ENCODE assay signal across 17 cellular contexts in the genomic region with DNA sequence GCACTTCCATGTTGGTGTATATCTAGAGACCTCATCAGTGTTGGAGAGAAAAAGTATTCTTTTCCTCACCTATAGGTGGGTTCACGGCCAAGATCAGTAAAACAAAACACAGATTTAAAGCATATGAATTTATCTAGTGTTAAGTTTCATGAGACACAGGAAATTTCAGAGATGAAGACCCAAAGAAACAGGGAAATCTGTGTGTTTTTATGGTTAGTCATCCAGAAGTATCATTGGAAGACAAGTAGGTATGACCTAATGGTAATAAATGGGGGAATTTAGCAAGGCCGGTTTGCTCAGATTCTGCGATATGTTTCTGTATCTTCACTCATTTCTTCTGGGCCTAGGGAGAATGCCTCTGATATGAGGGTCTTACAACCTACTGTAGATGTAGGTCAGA.
DNase-seq lines count a peak whose midpoint lies in the region; ATAC-seq and TF ChIP-seq lines count a peak whose summit lies in the region.
"Had no signal": no experiment of that assay in that cellular context is flagged by ENCODE, and none has a peak within 500 bp of the region (broad histone marks: within the 10 kb centered on the region; RNA-seq: fewer than 3 reads in every experiment).

No MANE protein-coding gene starts in this region.

- H2BK20ac ChIP-seq in H9 (ENCODE audit: low read depth, low read length, poor library complexity, severe bottlenecking) = no peak overlapping the region

- no peak overlapping the region for H3K4ac ChIP-seq in H9 (ENCODE audit: low read depth, low read length)

- no peak overlapping the region for H3K23ac ChIP-seq in H9 (ENCODE audit: insufficient read length, low read depth, low read length)

- H3T11ph ChIP-seq in H9 (ENCODE audit: low read length) = no peak overlapping the region

- H3K9me3 Mint-ChIP-seq in H9 = no peaks in the 10 kb centered on the region
- peaks cover 6% of the 10 kb centered on the region; the same call in 1 of the 2 replicates for H3K9me3 Mint-ChIP-seq in WTC11
- H3K9me3 Mint-ChIP-seq: CD4-positive, alpha-beta T cell; IgD-negative memory B cell had no signal

- no peaks in the 10 kb centered on the region for H3K4me1 ChIP-seq in H9 (ENCODE audit: insufficient read depth, low read length)

- H4K20me1 ChIP-seq in H9 (ENCODE audit: control insufficient read depth, insufficient read depth, insufficient read length) = no peaks in the 10 kb centered on the region

- H3K27ac ChIP-seq in H9 (ENCODE audit: insufficient read length, low read depth, low read length) = no peak overlapping the region
- H3K27ac ChIP-seq: HL-60 had no signal

- no peak overlapping the region for H4K8ac ChIP-seq in H9 (replicated peaks; ENCODE audit: insufficient read length, low read depth, low read length)

- H3K18ac ChIP-seq in H9 (ENCODE audit: insufficient read length, low read depth, low read length) = no peak overlapping the region

- 0 out of 3 replicates have a peak, but pooled peaks have one; percentile 12 for TF ChIP-seq CTCF in H9 (conservative IDR thresholded peaks at IDR 0.05)
- TF ChIP-seq CTCF in WTC11 (IDR thresholded peaks at IDR 0.05) = no peak
- TF ChIP-seq CTCF in lower leg skin (IDR thresholded peaks at IDR 0.05) = no peak

- no peak overlapping the region for H3K4me2 ChIP-seq in H9 (ENCODE audit: insufficient read depth, insufficient read length, low read length)

- no peak overlapping the region for H2AFZ ChIP-seq in H9 (ENCODE audit: low read length)

- H2BK15ac ChIP-seq in H9 (ENCODE audit: low read depth, low read length) = no peak overlapping the region

- no peak overlapping the region for H3K56ac ChIP-seq in H9 (ENCODE audit: insufficient read length, low read depth, low read length)

- H2BK5ac ChIP-seq in H9 (ENCODE audit: insufficient read length, low read length) = no peak overlapping the region

- intact Hi-C loops in lower leg skin (cut with DNase I; ENCODE audit: low total_unique reads) = no loop called here

- H3K79me1 ChIP-seq in H9 (ENCODE audit: insufficient read depth, low read depth, low read length, poor library complexity, severe bottlenecking) = no peaks in the 10 kb centered on the region

- H3K79me2 ChIP-seq in H9 (ENCODE audit: insufficient read depth, low read length) = no peaks in the 10 kb centered on the region

- CTCF ChIA-PET in WTC11 (lab: Charles Lee) = no interaction called here

- H3K9ac ChIP-seq in H9 (ENCODE audit: extremely low read depth, insufficient read length, low read length) = no peak overlapping the region

- no CpG with 5 or more reads among the region's 3 CpGs for WGBS in H9 (ENCODE audit: extremely low coverage, insufficient read length, low lambda C conversion rate)
- WGBS in lower leg skin, 2 donors = 47 to 48% methylated on average over 3 of the region's 3 CpGs

- H2BK120ac ChIP-seq in H9 (ENCODE audit: low read depth, low read length, poor library complexity, severe bottlenecking) = no peak overlapping the region

- H3K27ac Mint-ChIP-seq in H9 = no peak overlapping the region
- H3K27ac Mint-ChIP-seq in WTC11 = no peak overlapping the region
- H3K27ac Mint-ChIP-seq: B cell; CD4-positive, alpha-beta T cell had no signal

- H3K4me1 Mint-ChIP-seq in H9 = peaks cover 2 to 4% of the 10 kb centered on the region in 2 experiments; a peak in 2 of 4 replicates
- peaks cover 10% of the 10 kb centered on the region for H3K4me1 Mint-ChIP-seq in WTC11
- H3K4me1 Mint-ChIP-seq: B cell, IgD-negative memory B cell had no signal

- H3K27me3 Mint-ChIP-seq in H9 (ENCODE audit: low read depth) = no peaks in the 10 kb centered on the region; the same call in 1 of the 2 replicates
- H3K27me3 Mint-ChIP-seq in WTC11 (ENCODE audit: low read depth) = no peaks in the 10 kb centered on the region; the same call in 1 of the 2 replicates
- H3K27me3 Mint-ChIP-seq: CD4-positive, alpha-beta T cell had no signal

- no peak for TF ChIP-seq POLR2A in lower leg skin (IDR thresholded peaks at IDR 0.05)

- peak; percentile 45 for DNase-seq in EL
- no peak for DNase-seq in H9
- DNase-seq in WTC11 (ENCODE audit: low spot score) = no peak
- DNase-seq in iris pigment epithelial cell (ENCODE audit: low read depth) = peak; percentile 31
- no peak for DNase-seq in NCI-H524 (lab: John Stamatoyannopoulos, UW)
- no peak for DNase-seq in lower leg skin (ENCODE audit: low spot score in 2 of 2)
- DNase-seq: C1 segment of cervical spinal cord; Calu3; CD4-positive, alpha-beta T cell; DMS 273 treated with DMSO at 0.1 percent for 48 hours; DMS79 treated with DMSO at 0.1 percent for 48 hours; HCEC 1CT; KG1 had no signal

- POLR2A ChIA-PET in WTC11 (lab: Charles Lee) = no interaction called here

- no peak overlapping the region for H3K14ac ChIP-seq in H9 (ENCODE audit: insufficient read depth, low read length)

- H3K36me3 Mint-ChIP-seq in H9 (ENCODE audit: insufficient read depth in 1 of 3, low read depth in 3 of 3) (no peaks in the 10 kb centered on the region), WTC11 (no peaks in the 10 kb centered on the region)
- H3K36me3 Mint-ChIP-seq: IgD-negative memory B cell had no signal

- ATAC-seq in WTC11 = peak; percentile 32; the same call in 1 of the 2 replicates
- no peak for ATAC-seq in GM18498 (IDR thresholded peaks at IDR 0.05; ENCODE audit: unreplicated experiment)

- H3K9me3 ChIP-seq in H9 (ENCODE audit: control insufficient read depth, low read depth, low read length) = no peaks in the 10 kb centered on the region

- H3K27me3 ChIP-seq in H9 (ENCODE audit: insufficient read depth, low read length) = no peaks in the 10 kb centered on the region

- H3K23me2 ChIP-seq in H9 (ENCODE audit: insufficient read length, low read depth, low read length, poor library complexity, severe bottlenecking) = no peaks in the 10 kb centered on the region

- no peak overlapping the region for H2BK12ac ChIP-seq in H9 (ENCODE audit: insufficient read length, low read depth, low read length)

- no peak overlapping the region for H4K91ac ChIP-seq in H9 (ENCODE audit: insufficient read length, low read depth, low read length)

- H3K4me3 ChIP-seq in lower leg skin (ENCODE audit: low read depth, poor library complexity, severe bottlenecking) = no peak overlapping the region

- no peak overlapping the region for H4K5ac ChIP-seq in H9 (ENCODE audit: insufficient read length, low read depth, low read length)

- no peak overlapping the region for H2AK5ac ChIP-seq in H9 (ENCODE audit: insufficient read length, low read length)

- H3K4me3 Mint-ChIP-seq in H9 = no peak overlapping the region
- H3K4me3 Mint-ChIP-seq in WTC11 = no peak overlapping the region
- H3K4me3 Mint-ChIP-seq: B cell; CD4-positive, alpha-beta T cell; IgD-negative memory B cell had no signal

TF ChIP-seq in WTC11, 78 proteins besides CTCF, POLR2A, EP300 and RAD21 (continues in another document):
- TF ChIP-seq, protein P1, sequence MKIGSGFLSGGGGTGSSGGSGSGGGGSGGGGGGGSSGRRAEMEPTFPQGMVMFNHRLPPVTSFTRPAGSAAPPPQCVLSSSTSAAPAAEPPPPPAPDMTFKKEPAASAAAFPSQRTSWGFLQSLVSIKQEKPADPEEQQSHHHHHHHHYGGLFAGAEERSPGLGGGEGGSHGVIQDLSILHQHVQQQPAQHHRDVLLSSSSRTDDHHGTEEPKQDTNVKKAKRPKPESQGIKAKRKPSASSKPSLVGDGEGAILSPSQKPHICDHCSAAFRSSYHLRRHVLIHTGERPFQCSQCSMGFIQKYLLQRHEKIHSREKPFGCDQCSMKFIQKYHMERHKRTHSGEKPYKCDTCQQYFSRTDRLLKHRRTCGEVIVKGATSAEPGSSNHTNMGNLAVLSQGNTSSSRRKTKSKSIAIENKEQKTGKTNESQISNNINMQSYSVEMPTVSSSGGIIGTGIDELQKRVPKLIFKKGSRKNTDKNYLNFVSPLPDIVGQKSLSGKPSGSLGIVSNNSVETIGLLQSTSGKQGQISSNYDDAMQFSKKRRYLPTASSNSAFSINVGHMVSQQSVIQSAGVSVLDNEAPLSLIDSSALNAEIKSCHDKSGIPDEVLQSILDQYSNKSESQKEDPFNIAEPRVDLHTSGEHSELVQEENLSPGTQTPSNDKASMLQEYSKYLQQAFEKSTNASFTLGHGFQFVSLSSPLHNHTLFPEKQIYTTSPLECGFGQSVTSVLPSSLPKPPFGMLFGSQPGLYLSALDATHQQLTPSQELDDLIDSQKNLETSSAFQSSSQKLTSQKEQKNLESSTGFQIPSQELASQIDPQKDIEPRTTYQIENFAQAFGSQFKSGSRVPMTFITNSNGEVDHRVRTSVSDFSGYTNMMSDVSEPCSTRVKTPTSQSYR (CRISPR knock-in tag; IDR thresholded peaks at IDR 0.05) = no peak
- TF ChIP-seq ZNF263 (CRISPR knock-in tag; IDR thresholded peaks at IDR 0.05; ENCODE audit: low read depth) (no peak), ZNF416 (CRISPR knock-in tag; IDR thresholded peaks at IDR 0.05) (no peak), ZNF138 (CRISPR knock-in tag; conservative IDR thresholded peaks at IDR 0.05) (no peak), NFE2L1 (CRISPR knock-in tag; IDR thresholded peaks at IDR 0.05) (no peak), NR3C1 (CRISPR knock-in tag; conservative IDR thresholded peaks at IDR 0.05; ENCODE audit: low read depth) (no peak), MXD4 (CRISPR knock-in tag; IDR thresholded peaks at IDR 0.05; ENCODE audit: borderline replicate concordance) (no peak), ZNF671 (CRISPR knock-in tag; IDR thresholded peaks at IDR 0.05) (no peak), TEAD1 (CRISPR knock-in tag; IDR thresholded peaks at IDR 0.05) (no peak)
- TF ChIP-seq, protein P2, sequence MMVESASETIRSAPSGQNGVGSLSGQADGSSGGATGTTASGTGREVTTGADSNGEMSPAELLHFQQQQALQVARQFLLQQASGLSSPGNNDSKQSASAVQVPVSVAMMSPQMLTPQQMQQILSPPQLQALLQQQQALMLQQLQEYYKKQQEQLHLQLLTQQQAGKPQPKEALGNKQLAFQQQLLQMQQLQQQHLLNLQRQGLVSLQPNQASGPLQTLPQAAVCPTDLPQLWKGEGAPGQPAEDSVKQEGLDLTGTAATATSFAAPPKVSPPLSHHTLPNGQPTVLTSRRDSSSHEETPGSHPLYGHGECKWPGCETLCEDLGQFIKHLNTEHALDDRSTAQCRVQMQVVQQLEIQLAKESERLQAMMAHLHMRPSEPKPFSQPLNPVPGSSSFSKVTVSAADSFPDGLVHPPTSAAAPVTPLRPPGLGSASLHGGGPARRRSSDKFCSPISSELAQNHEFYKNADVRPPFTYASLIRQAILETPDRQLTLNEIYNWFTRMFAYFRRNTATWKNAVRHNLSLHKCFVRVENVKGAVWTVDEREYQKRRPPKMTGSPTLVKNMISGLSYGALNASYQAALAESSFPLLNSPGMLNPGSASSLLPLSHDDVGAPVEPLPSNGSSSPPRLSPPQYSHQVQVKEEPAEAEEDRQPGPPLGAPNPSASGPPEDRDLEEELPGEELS (CRISPR knock-in tag; IDR thresholded peaks at IDR 0.05) = no peak
- TF ChIP-seq, protein P3, sequence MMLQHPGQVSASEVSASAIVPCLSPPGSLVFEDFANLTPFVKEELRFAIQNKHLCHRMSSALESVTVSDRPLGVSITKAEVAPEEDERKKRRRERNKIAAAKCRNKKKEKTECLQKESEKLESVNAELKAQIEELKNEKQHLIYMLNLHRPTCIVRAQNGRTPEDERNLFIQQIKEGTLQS (CRISPR knock-in tag; conservative IDR thresholded peaks at IDR 0.05) = no peak

Comparison
In these comparisons a context has a peak if more than half of its experiments do, and no peak if none do; other contexts are left out.
1. DNase-seq: peak in EL (single experiment) and iris pigment epithelial cell (single experiment); none in H9 (single experiment), WTC11 (single experiment), NCI-H524 (0 of 2) and lower leg skin (0 of 2).